1 cellular context compared by ENCODE assay signal in genomic region chr20:58388028-58388601, GRCh38.
TF ChIP-seq lines count a peak whose summit lies in the region.

No MANE protein-coding gene starts in this region.

TF ChIP-seq in GM12878, 131 proteins besides CTCF, POLR2A, EP300 and RAD21 (continued from another document):
- no peak for TF ChIP-seq ETV6 (conservative IDR thresholded peaks at IDR 0.05 in 1 of 2, IDR thresholded peaks at IDR 0.05 in 1 of 2; ENCODE audit: borderline replicate concordance in 1 of 2, low read depth in 1 of 2)
- TF ChIP-seq SREBF2 (IDR thresholded peaks at IDR 0.05; ENCODE audit: low read length) = no peak
- no peak for TF ChIP-seq SRF (IDR thresholded peaks at IDR 0.05; ENCODE audit: low read depth in 2 of 2, low read length in 2 of 2)
- no peak for TF ChIP-seq KLF5 (IDR thresholded peaks at IDR 0.05; ENCODE audit: partially characterized antibody)
- TF ChIP-seq POLR2AphosphoS2 (IDR thresholded peaks at IDR 0.05; ENCODE audit: low read depth, low read length) = no peak
- TF ChIP-seq ZNF274 (IDR thresholded peaks at IDR 0.05; ENCODE audit: insufficient read depth, insufficient read length) = no peak
- no peak for TF ChIP-seq SUPT20H (IDR thresholded peaks at IDR 0.05; ENCODE audit: borderline replicate concordance, control insufficient read depth, low read depth, low read length)
- TF ChIP-seq BMI1 (IDR thresholded peaks at IDR 0.05; ENCODE audit: borderline replicate concordance) = no peak
- TF ChIP-seq MEF2B (IDR thresholded peaks at IDR 0.05; ENCODE audit: partially characterized antibody, poor library complexity, severe bottlenecking) = no peak
- TF ChIP-seq NBN (IDR thresholded peaks at IDR 0.05) = no peak
- no peak for TF ChIP-seq NR2F1 (conservative IDR thresholded peaks at IDR 0.05)
- no peak for TF ChIP-seq ASH2L (IDR thresholded peaks at IDR 0.05; ENCODE audit: borderline replicate concordance, low read depth)
- TF ChIP-seq HSF1 (IDR thresholded peaks at IDR 0.05; ENCODE audit: low read depth, low read length) = no peak
- TF ChIP-seq NKRF (conservative IDR thresholded peaks at IDR 0.05) = no peak
- TF ChIP-seq FOS (IDR thresholded peaks at IDR 0.05; ENCODE audit: borderline replicate concordance, extremely low read depth, insufficient read length) = no peak
- no peak for TF ChIP-seq ATF7 (IDR thresholded peaks at IDR 0.05; ENCODE audit: low read depth)
